ENCODE assay signal across 20 cellular contexts in genomic region chrX:8548446-8548845, GRCh38.
DNase-seq lines count a peak whose midpoint lies in the region; ATAC-seq, FAIRE-seq and TF ChIP-seq lines count a peak whose summit lies in the region.
"Had no signal": no experiment of that assay in that cellular context is flagged by ENCODE, and none has a peak within 500 bp of the region (broad histone marks: within the 10 kb centered on the region; RNA-seq: fewer than 3 reads in every experiment).

No MANE protein-coding gene starts in this region.

- H3K4me1 ChIP-seq in astrocyte (ENCODE audit: insufficient read depth, low read length) (no peaks in the 10 kb centered on the region), foreskin keratinocyte (peaks cover 6% of the 10 kb centered on the region)
- H3K4me1 ChIP-seq: BLaER1, Caco-2, HAP-1 had no signal

- H3K4me3 ChIP-seq in astrocyte (ENCODE audit: insufficient read depth, low read depth, low read length) (no peak overlapping the region), bronchial epithelial cell (ENCODE audit: low read depth, low read length) (no peak overlapping the region)
- H3K4me3 ChIP-seq: BLaER1, HAP-1 had no signal

- FAIRE-seq in astrocyte (lab: Jason Lieb, UNC) (peak; percentile 80), bronchial epithelial cell (lab: Jason Lieb, UNC) (no peak)
- FAIRE-seq: G401.6, GM12892, H54 had no signal

- H3K27me3 ChIP-seq in astrocyte (ENCODE audit: insufficient read depth, low read length) (no peaks in the 10 kb centered on the region), bronchial epithelial cell (ENCODE audit: control insufficient read depth, insufficient read depth, low read length) (no peaks in the 10 kb centered on the region), foreskin keratinocyte (no peaks in the 10 kb centered on the region)
- H3K27me3 ChIP-seq: BLaER1 had no signal

- peak; percentile 66 for ATAC-seq in foreskin keratinocyte
- ATAC-seq in HG03108 (IDR thresholded peaks at IDR 0.05; ENCODE audit: unreplicated experiment) = no peak
- no peak for ATAC-seq in HG02884 (IDR thresholded peaks at IDR 0.05; ENCODE audit: unreplicated experiment)
- ATAC-seq: CD8-positive, alpha-beta T cell had no signal

- H3K36me3 Mint-ChIP-seq in astrocyte (ENCODE audit: low read depth, unreplicated experiment) = no peaks in the 10 kb centered on the region
- H3K36me3 Mint-ChIP-seq: CD4-positive, CD25-positive, alpha-beta regulatory T cell; CD8-positive, alpha-beta T cell had no signal

- no peak overlapping the region for H3K4me3 Mint-ChIP-seq in astrocyte (ENCODE audit: unreplicated experiment)
- H3K4me3 Mint-ChIP-seq: B cell; CD4-positive, CD25-positive, alpha-beta regulatory T cell; CD8-positive, alpha-beta T cell; HFFc6 had no signal

- no peaks in the 10 kb centered on the region for H3K27me3 Mint-ChIP-seq in astrocyte (ENCODE audit: low read depth, unreplicated experiment)
- H3K27me3 Mint-ChIP-seq: B cell; CD4-positive, CD25-positive, alpha-beta regulatory T cell had no signal

- H3K9ac ChIP-seq in astrocyte (ENCODE audit: low read length) = no peak overlapping the region
- H3K9ac ChIP-seq: BLaER1 had no signal

- H3K79me2 ChIP-seq in astrocyte (ENCODE audit: insufficient read depth, low read length) = no peaks in the 10 kb centered on the region

- H3K27ac Mint-ChIP-seq in astrocyte (ENCODE audit: unreplicated experiment) = no peak overlapping the region
- H3K27ac Mint-ChIP-seq: B cell; CD4-positive, CD25-positive, alpha-beta regulatory T cell; CD8-positive, alpha-beta T cell; HFFc6 had no signal

- H3K27ac ChIP-seq in astrocyte (ENCODE audit: low read depth, low read length) (no peak overlapping the region), foreskin keratinocyte (no peak overlapping the region), caudate nucleus (ENCODE audit: low read depth, low read length) (no peak overlapping the region)
- H3K27ac ChIP-seq: BLaER1, C4-2B had no signal

- no peaks in the 10 kb centered on the region for H3K9me3 Mint-ChIP-seq in astrocyte (ENCODE audit: unreplicated experiment)
- H3K9me3 Mint-ChIP-seq: CD8-positive, alpha-beta T cell had no signal

- H3K4me2 ChIP-seq in astrocyte (ENCODE audit: low read length) = no peak overlapping the region
- H3K4me2 ChIP-seq: BLaER1 had no signal

- H3K4me1 Mint-ChIP-seq in astrocyte (ENCODE audit: low read depth, unreplicated experiment) = no peaks in the 10 kb centered on the region
- H3K4me1 Mint-ChIP-seq: B cell; CD4-positive, CD25-positive, alpha-beta regulatory T cell had no signal

- no peaks in the 10 kb centered on the region for H3K9me3 ChIP-seq in astrocyte (ENCODE audit: insufficient read depth, low read depth, low read length)
- H3K9me3 ChIP-seq: BLaER1, Caco-2, HAP-1 had no signal

- H2AFZ ChIP-seq in astrocyte (ENCODE audit: low read depth, low read length) = no peak overlapping the region

- DNase-seq in astrocyte (ENCODE audit: low read depth) (peak; percentile 7), bronchial epithelial cell (ENCODE audit: low read depth) (peak; percentile 59), foreskin keratinocyte (peak; percentile 46 to 67), caudate nucleus (lab: John Stamatoyannopoulos, UW) (no peak)
- DNase-seq: Caco-2; CD4-positive, CD25-positive, alpha-beta regulatory T cell; CD8-positive, alpha-beta T cell; DMS153; DND-41; GOT3; HFFc6 had no signal

- H4K20me1 ChIP-seq in astrocyte (ENCODE audit: insufficient read depth, low read length) = no peaks in the 10 kb centered on the region
- H4K20me1 ChIP-seq: BLaER1 had no signal

- H3K36me3 ChIP-seq in astrocyte (ENCODE audit: insufficient read depth, low read length) (no peaks in the 10 kb centered on the region), bronchial epithelial cell (ENCODE audit: control insufficient read depth, insufficient read depth, low read length) (no peaks in the 10 kb centered on the region)
- H3K36me3 ChIP-seq: BLaER1, HAP-1 had no signal

- TF ChIP-seq CTCF in astrocyte (IDR thresholded peaks at IDR 0.05; ENCODE audit: insufficient read depth, low read depth, low read length) (no peak), bronchial epithelial cell (IDR thresholded peaks at IDR 0.05; ENCODE audit: insufficient read depth, low read length, severe bottlenecking) (no peak), foreskin keratinocyte (conservative IDR thresholded peaks at IDR 0.05) (no peak)

Comparison
In these comparisons a context has a peak if more than half of its experiments do, and no peak if none do; other contexts are left out.
1. DNase-seq: peak in astrocyte (single experiment), bronchial epithelial cell (single experiment) and foreskin keratinocyte (2 of 2); none in caudate nucleus (0 of 61).